In the genomic region with DNA sequence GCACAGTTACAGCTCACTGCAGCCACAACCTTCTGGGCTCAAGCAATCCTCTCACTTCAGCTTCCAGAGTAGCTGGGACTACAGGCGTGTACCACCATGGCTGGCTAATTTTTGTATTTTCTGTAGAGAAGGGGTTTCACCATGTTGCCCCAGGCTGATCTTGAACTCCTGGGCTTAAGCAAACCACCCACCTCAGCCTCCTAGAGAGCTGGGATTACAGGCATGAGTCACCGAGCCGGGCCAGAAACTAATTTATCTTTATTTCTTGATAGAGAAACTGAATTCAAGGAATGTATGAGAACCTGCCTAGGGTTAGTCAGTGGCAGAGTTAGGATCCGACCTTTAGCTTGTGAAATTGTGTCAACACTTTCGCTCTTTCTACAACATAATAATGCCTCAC, we compare ENCODE assay signal across 1 cellular context.
TF ChIP-seq lines count a peak whose summit lies in the region.

No MANE protein-coding gene starts in this region.

TF ChIP-seq in IMR-90, 13 proteins besides CTCF, POLR2A, EP300 and RAD21 (continued from another document):
- peak; percentile 76 for TF ChIP-seq FOS (IDR thresholded peaks at IDR 0.05; ENCODE audit: low read depth, low read length)
TF ChIP-seq in IMR-90: peak in this region for 1.
